ENCODE assay signal across 18 cellular contexts in genomic region chr4:112252234-112252633, GRCh38. TPM values are rescaled to one million over a fixed set of nuclear protein-coding genes. Genes with fewer than 3 reads are reported as not detected.
DNase-seq lines count a peak whose midpoint lies in the region; ATAC-seq and TF ChIP-seq lines count a peak whose summit lies in the region.
"Had no signal": no experiment of that assay in that cellular context is flagged by ENCODE, and none has a peak within 500 bp of the region (broad histone marks: within the 10 kb centered on the region; RNA-seq: fewer than 3 reads in every experiment).

No MANE protein-coding gene starts in this region.

- H3K36me3 ChIP-seq in right atrium auricular region (no peaks in the 10 kb centered on the region), left ventricle myocardium inferior (peaks cover 4% of the 10 kb centered on the region)
- H3K36me3 ChIP-seq: BE2C had no signal

- no peaks in the 10 kb centered on the region for H3K9me3 ChIP-seq in right atrium auricular region
- H3K9me3 ChIP-seq in right cardiac atrium (ENCODE audit: control insufficient read depth, low read length): no peaks in the 10 kb centered on the region
- no peaks in the 10 kb centered on the region for H3K9me3 ChIP-seq in left ventricle myocardium inferior (replicated peaks)
- H3K9me3 ChIP-seq: BE2C, BLaER1, Caco-2 had no signal

- H3K4me3 ChIP-seq in right atrium auricular region (no peak overlapping the region), right cardiac atrium (ENCODE audit: low read length) (no peak overlapping the region), left ventricle myocardium inferior (no peak overlapping the region), LNCaP clone FGC (ENCODE audit: low read depth, low read length) (no peak overlapping the region)
- H3K4me3 ChIP-seq: BLaER1 had no signal

- H3K4me1 ChIP-seq in right atrium auricular region: peaks cover 0 to 28% of the 10 kb centered on the region in 2 donors
- no peaks in the 10 kb centered on the region for H3K4me1 ChIP-seq in right cardiac atrium (ENCODE audit: control insufficient read depth, insufficient read depth, low read length)
- H3K4me1 ChIP-seq in left ventricle myocardium inferior: peaks cover 15% of the 10 kb centered on the region
- H3K4me1 ChIP-seq: BLaER1, Caco-2 had no signal

- TF ChIP-seq CTCF in right atrium auricular region (IDR thresholded peaks at IDR 0.05) (no peak), left ventricle myocardium inferior (IDR thresholded peaks at IDR 0.05; ENCODE audit: borderline replicate concordance) (no peak), LNCaP clone FGC (IDR thresholded peaks at IDR 0.05; ENCODE audit: control insufficient read depth, extremely low read depth, insufficient read depth) (no peak)

- DNase-seq in Right ventricle myocardium superior (no peak), right atrium auricular region (ENCODE audit: low spot score) (no peak), right cardiac atrium (no peak), left ventricle myocardium inferior (no peak), LNCaP clone FGC (ENCODE audit: low read depth) (peak; percentile 49), COLO668 (lab: John Stamatoyannopoulos, UW; ENCODE audit: unreplicated experiment) (no peak)
- DNase-seq in activated CD4-positive, alpha-beta T cell treated with anti-CD3 and anti-CD28 coated beads, Interleukin-2, amount 50 U/mL, for 4 hours: no peak
- DNase-seq: 8988T; ACHN; BE2C; Caco-2; Calu3; CD4-positive, alpha-beta memory T cell; CD4-positive, CD25-positive, alpha-beta regulatory T cell; CD8-positive, alpha-beta memory T cell; DMS79 treated with DMSO at 0.1 percent for 48 hours; GF-D8 had no signal

- H3K27me3 ChIP-seq in right atrium auricular region (no peaks in the 10 kb centered on the region), right cardiac atrium (ENCODE audit: control insufficient read depth, insufficient read depth) (no peaks in the 10 kb centered on the region), left ventricle myocardium inferior (ENCODE audit: low read depth) (no peaks in the 10 kb centered on the region)
- H3K27me3 ChIP-seq: BE2C, BLaER1 had no signal

- intact Hi-C loops in Right ventricle myocardium superior (cut with DNase I): no loop called here
- intact Hi-C loops in right cardiac atrium (cut with DNase I): no loop called here
- intact Hi-C loops in left ventricle myocardium inferior (cut with micrococcal nuclease): no loop called here

- peak; percentile 52 for ATAC-seq in Right ventricle myocardium superior (ENCODE audit: poor library complexity)
- ATAC-seq in right cardiac atrium: peak; percentile 39 to 50

- 65% methylated on average over 1 of the region's 1 CpG for WGBS in right cardiac atrium

- H3K27ac ChIP-seq in right atrium auricular region (no peak overlapping the region), right cardiac atrium (ENCODE audit: low read length) (peak overlapping the region; percentile 45), left ventricle myocardium inferior (replicated peaks) (no peak overlapping the region)
- H3K27ac ChIP-seq: BLaER1 had no signal

RNA-seq across cellular contexts. Expression of gene AP1AR, which starts 20.6 kb away (rescaled TPM):
- total RNA-seq in Right ventricle myocardium superior (11.1 TPM), right atrium auricular region (10 to 100 TPM in 1 of 2 donors, 1 to 10 TPM in 1; 6.6 to 10.2 TPM), right cardiac atrium (10 to 100 TPM in 3 of 4 donors, 1 to 10 TPM in 1; 9.8 to 11.6 (median 10.9) TPM), left ventricle myocardium inferior (9.6 TPM)
- polyA plus RNA-seq in right cardiac atrium: 6.1 TPM

RNA-seq across cellular contexts. Expression of gene TIFA, which starts 33.5 kb away (rescaled TPM):
- 24.3 TPM for total RNA-seq in Right ventricle myocardium superior
- 10 to 100 TPM in 1 of 2 donors, 1 to 10 TPM in 1; 9.5 to 14.5 TPM for total RNA-seq in right atrium auricular region
- total RNA-seq in right cardiac atrium: 10 to 100 TPM; 11.6 to 35.9 (median 25.9) TPM
- polyA plus RNA-seq in right cardiac atrium: 14.5 TPM
- total RNA-seq in left ventricle myocardium inferior: 16.1 TPM

RNA-seq across cellular contexts. Expression of gene ALPK1, which starts 44.9 kb away (rescaled TPM):
- total RNA-seq in Right ventricle myocardium superior (4.0 TPM), right atrium auricular region (1 to 10 TPM; 4.2 to 8.1 TPM), right cardiac atrium (1 to 10 TPM; 7.7 to 8.9 (median 8.2) TPM), left ventricle myocardium inferior (3.1 TPM)
- polyA plus RNA-seq in right cardiac atrium: 2.6 TPM
